ENCODE assay signal across 1 cellular context in the genomic region with DNA sequence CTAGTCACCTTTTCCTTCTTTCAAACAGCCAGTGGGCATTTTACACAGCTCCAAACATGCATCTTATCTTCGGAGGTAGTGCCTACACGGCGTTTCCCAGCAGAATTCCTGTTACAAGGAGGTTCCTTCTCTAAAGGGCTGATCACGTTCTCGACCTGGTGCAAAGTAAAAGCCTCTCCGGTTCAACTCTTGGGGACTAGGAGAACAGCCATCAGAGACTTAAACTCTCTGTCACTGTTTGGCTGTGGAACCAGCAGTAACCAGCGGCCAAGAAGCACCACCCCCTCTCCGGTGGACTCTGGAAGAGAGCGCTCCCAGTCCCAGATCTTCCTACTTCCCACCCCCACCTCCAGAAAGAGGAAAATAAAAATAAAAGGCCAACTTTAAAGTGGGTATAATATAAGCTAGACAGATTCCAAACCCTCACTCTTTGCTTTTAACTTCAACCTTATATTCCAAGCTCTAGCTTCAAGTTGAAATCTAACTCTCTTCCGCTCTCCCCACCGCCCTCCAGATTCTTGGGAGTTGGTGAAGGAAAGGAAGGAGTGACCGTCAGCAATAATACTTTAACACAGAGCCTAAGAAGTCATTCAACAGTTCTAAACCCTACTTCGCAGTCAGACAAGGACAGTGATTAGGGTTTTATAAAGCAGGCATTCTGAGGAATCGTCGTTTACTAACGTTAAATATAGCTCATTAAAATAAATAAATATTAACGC.
TF ChIP-seq lines count a peak whose summit lies in the region.

No MANE protein-coding gene starts in this region.

TF ChIP-seq in endothelial cell of umbilical vein, 7 proteins besides CTCF, POLR2A, EP300 and RAD21 (continued from another document):
- TF ChIP-seq, protein P1, sequence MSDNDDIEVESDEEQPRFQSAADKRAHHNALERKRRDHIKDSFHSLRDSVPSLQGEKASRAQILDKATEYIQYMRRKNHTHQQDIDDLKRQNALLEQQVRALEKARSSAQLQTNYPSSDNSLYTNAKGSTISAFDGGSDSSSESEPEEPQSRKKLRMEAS (IDR thresholded peaks at IDR 0.05; ENCODE audit: insufficient read depth, insufficient read length) = no peak
- TF ChIP-seq POLR2AphosphoS5 (IDR thresholded peaks at IDR 0.05; ENCODE audit: insufficient read depth, low read depth, low read length) = no peak
- no peak for TF ChIP-seq GATA2 (IDR thresholded peaks at IDR 0.05; ENCODE audit: insufficient read depth, insufficient read length, low read depth, low read length)
- TF ChIP-seq JUN (IDR thresholded peaks at IDR 0.05; ENCODE audit: borderline replicate concordance, insufficient read depth, insufficient read length, low read depth) = no peak
- TF ChIP-seq MYC (IDR thresholded peaks at IDR 0.05; ENCODE audit: low read depth, low read length) = no peak
